In genomic region chr9:108546223-108546622, GRCh38 we compare ENCODE assay signal across 29 cellular contexts.
"Had no signal": no experiment of that assay in that cellular context is flagged by ENCODE, and none has a peak within 500 bp of the region (broad histone marks: within the 10 kb centered on the region; RNA-seq: fewer than 3 reads in every experiment).

No MANE protein-coding gene starts in this region.

- DNase-seq: activated CD4-positive, alpha-beta memory T cell treated with anti-CD3 and anti-CD28 coated beads for 36 hours; activated CD4-positive, alpha-beta T cell treated with anti-CD3 and anti-CD28 coated beads for 36 hours; activated CD4-positive, alpha-beta T cell treated with anti-CD3 and anti-CD28 coated beads, Interleukin-2, amount 10 ng/mL, durations not matched to agents 24 days and 14 days; activated CD4-positive, CD25-positive, alpha-beta regulatory T cell; activated CD4-positive, CD25-positive, alpha-beta regulatory T cell treated with anti-CD3 and anti-CD28 coated beads, Interleukin-2, amount 50 U/mL, for 72 hours; activated CD8-positive, alpha-beta memory T cell treated with anti-CD3 and anti-CD28 coated beads, Interleukin-2, amount 10 ng/mL, durations not matched to agents 7 days and 5 days; activated CD8-positive, alpha-beta memory T cell treated with anti-CD3 and anti-CD28 coated beads, Interleukin-2, amount 50 U/mL, for 4 hours; activated CD8-positive, alpha-beta T cell treated with anti-CD3 and anti-CD28 coated beads, Interleukin-2, amount 10 ng/mL, durations not matched to agents 7 days and 5 days; activated effector memory CD4-positive, alpha-beta T cell treated with anti-CD3 and anti-CD28 coated beads, Interleukin-2, amount 50 U/mL, for 16 hours; activated naive CD4-positive, alpha-beta T cell treated with anti-CD3 and anti-CD28 coated beads for 36 hours; activated naive CD8-positive, alpha-beta T cell treated with anti-CD3 and anti-CD28 coated beads for 36 hours; activated naive CD8-positive, alpha-beta T cell treated with anti-CD3 and anti-CD28 coated beads, Interleukin-2, amount 50 U/mL, for 24 hours; activated T-cell treated with anti-CD3 and anti-CD28 coated beads, Interleukin-2, amount 50 U/mL, for 1 hour; activated T-cell treated with anti-CD3 and anti-CD28 coated beads, Interleukin-2, amount 50 U/mL, for 48 hours; adrenal gland; central memory CD4-positive, alpha-beta T cell; cerebellar nuclear complex; dorsolateral prefrontal cortex; effector memory CD4-positive, alpha-beta T cell; endodermal cell; head of caudate nucleus; T-helper 1 cell; T-helper 17 cell; T1000 had no signal

- H3K36me3 ChIP-seq: adrenal gland, ascending aorta, breast epithelium, cardiac muscle cell, esophagus muscularis mucosa had no signal

- H3K4me3 ChIP-seq: adrenal gland, ascending aorta, breast epithelium, cardiac muscle cell, coronary artery, dorsolateral prefrontal cortex, esophagus muscularis mucosa had no signal

- H3K27ac ChIP-seq: adrenal gland, ascending aorta, breast epithelium, cardiac muscle cell, coronary artery, dorsolateral prefrontal cortex, esophagus muscularis mucosa had no signal

- H3K9me3 ChIP-seq: adrenal gland, ascending aorta, breast epithelium, esophagus muscularis mucosa had no signal

- H3K4me1 ChIP-seq: adrenal gland, ascending aorta, breast epithelium, esophagus muscularis mucosa had no signal

- H3K27me3 ChIP-seq: adrenal gland, ascending aorta, breast epithelium, cardiac muscle cell, dorsolateral prefrontal cortex, esophagus muscularis mucosa had no signal
